11 cellular contexts compared by ENCODE assay signal in genomic region chr3:123536153-123536895, GRCh38. TPM values are rescaled to one million over a fixed set of nuclear protein-coding genes. Genes with fewer than 3 reads are reported as not detected.
DNase-seq lines count a peak whose midpoint lies in the region; ATAC-seq, FAIRE-seq and TF ChIP-seq lines count a peak whose summit lies in the region.
"Had no signal": no experiment of that assay in that cellular context is flagged by ENCODE, and none has a peak within 500 bp of the region (broad histone marks: within the 10 kb centered on the region; RNA-seq: fewer than 3 reads in every experiment).

No MANE protein-coding gene starts in this region.

- TF ChIP-seq CTCF in omental fat pad (IDR thresholded peaks at IDR 0.05), result no peak

- no peak for TF ChIP-seq POLR2A in H54 (IDR thresholded peaks at IDR 0.05; ENCODE audit: low read depth, low read length)

- no peak for FAIRE-seq in H54 (lab: Jason Lieb, UNC)

- peak; percentile 36 to 59 for ATAC-seq in activated CD4-positive, CD25-positive, alpha-beta regulatory T cell treated with anti-CD3 and anti-CD28 coated beads, Interleukin-2, amount 50 U/mL, for 24 hours
- ATAC-seq in GM21515 (IDR thresholded peaks at IDR 0.05; ENCODE audit: unreplicated experiment) (peak; percentile 54), HG03159 (IDR thresholded peaks at IDR 0.05; ENCODE audit: unreplicated experiment) (peak; percentile 86), omental fat pad (ENCODE audit: low FRiP score) (peak; percentile 50), HG03378 (IDR thresholded peaks at IDR 0.05; ENCODE audit: unreplicated experiment) (no peak)

- no peak for DNase-seq in activated CD4-positive, CD25-positive, alpha-beta regulatory T cell (lab: John Stamatoyannopoulos, UW)
- DNase-seq in omental fat pad (ENCODE audit: low spot score), result no peak
- DNase-seq in dedifferentiated amniotic fluid mesenchymal stem cell (ENCODE audit: extremely low spot score), result no peak
- DNase-seq in H54 (ENCODE audit: insufficient read length, low spot score), result no peak
- DNase-seq: COR-L47, Kasumi-1, NCI-H2081 treated with DMSO at 0.1 percent for 48 hours had no signal

RNA-seq across cellular contexts. Expression of gene HACD2, which starts 48.5 kb away (rescaled TPM):
- 10 to 100 TPM; 31.7 to 44.9 (median 34.0) TPM for total RNA-seq in omental fat pad
